In genomic region chr10:47303866-47304265, GRCh38 we compare ENCODE assay signal across 23 cellular contexts. TPM values are rescaled to one million over a fixed set of nuclear protein-coding genes. Genes with fewer than 3 reads are reported as not detected.
"Had no signal": no experiment of that assay in that cellular context is flagged by ENCODE, and none has a peak within 500 bp of the region (broad histone marks: within the 10 kb centered on the region; RNA-seq: fewer than 3 reads in every experiment).

No MANE protein-coding gene starts in this region.

- DNase-seq: IMR-90, Karpas-422, KG1, MM.1S, NCI-H1092 treated with DMSO at 0.1 percent for 48 hours, NCI-H1436, NCI-H187, NCI-H2029, NCI-H2081 treated with DMSO at 0.1 percent for 48 hours, NCI-H2171, NCI-H226, NCI-H446, NCI-H510A, NCI-H524 treated with DMSO at 0.1 percent for 48 hours, NCI-H69, NCI-H774, Right ventricle myocardium superior, RPMI8226, SIG-M5 had no signal

- ATAC-seq: HepG2 had no signal

RNA-seq across cellular contexts. Expression of gene GDF10, which starts 3.9 kb away (rescaled TPM):
- total RNA-seq: HepG2, HT1080, IMR-90, M059J, SJSA1 had no signal

RNA-seq across cellular contexts. Expression of gene GDF2, which starts 18.4 kb away (rescaled TPM):
- total RNA-seq: HepG2, HT1080, M059J, Right ventricle myocardium superior, SJSA1 had no signal

RNA-seq across cellular contexts. Expression of gene RBP3, which starts 44.3 kb away (rescaled TPM):
- total RNA-seq: HepG2, HT1080, IMR-90, M059J, Right ventricle myocardium superior, SJSA1 had no signal
